Comparison of ENCODE assay signal across 1 cellular context in genomic region chr6:26595669-26596269, GRCh38.
A peak's percentile ranks its signal among the peaks of the same experiment; 100 is the strongest.
TF ChIP-seq lines count a peak whose summit lies in the region.

No MANE protein-coding gene starts in this region.

TF ChIP-seq in GM12878, 131 proteins besides CTCF, POLR2A, EP300 and RAD21 (continued from another document and continues in another):
- TF ChIP-seq ZNF687 (IDR thresholded peaks at IDR 0.05), result no peak
- no peak for TF ChIP-seq NFXL1 (IDR thresholded peaks at IDR 0.05; ENCODE audit: borderline replicate concordance)
- no peak for TF ChIP-seq JUNB (IDR thresholded peaks at IDR 0.05)
- no peak for TF ChIP-seq ATF2 (IDR thresholded peaks at IDR 0.05; ENCODE audit: low read length)
- peak in 1 of 2 experiments; percentile 62; a peak in 1 of 4 replicates for TF ChIP-seq ETV6 (conservative IDR thresholded peaks at IDR 0.05 in 1 of 2, IDR thresholded peaks at IDR 0.05 in 1 of 2; ENCODE audit: borderline replicate concordance in 1 of 2, low read depth in 1 of 2)
- 0 out of 3 replicates have a peak, but pooled peaks have one; percentile 32 for TF ChIP-seq POU2F2 (IDR thresholded peaks at IDR 0.05; ENCODE audit: borderline replicate concordance, low read depth, low read length)
- TF ChIP-seq LARP7 (IDR thresholded peaks at IDR 0.05), result peak; percentile 45; the same call in 1 of the 2 replicates
- no peak for TF ChIP-seq ZZZ3 (IDR thresholded peaks at IDR 0.05; ENCODE audit: control insufficient read depth, insufficient read length, low read depth)
- peak; percentile 86; the same call in 1 of the 2 replicates for TF ChIP-seq RB1 (IDR thresholded peaks at IDR 0.05; ENCODE audit: borderline replicate concordance)
- peak in 1 of 2 experiments; percentile 17; a peak in 1 of 3 replicates for TF ChIP-seq EGR1 (IDR thresholded peaks at IDR 0.05; ENCODE audit: borderline replicate concordance in 1 of 2, low read depth in 2 of 2, low read length in 2 of 2)
- peak; percentile 29 for TF ChIP-seq RELA (IDR thresholded peaks at IDR 0.05; ENCODE audit: borderline replicate concordance, partially characterized antibody)
- no peak for TF ChIP-seq CEBPZ (IDR thresholded peaks at IDR 0.05; ENCODE audit: low read depth, low read length)
- TF ChIP-seq ZBED1 (IDR thresholded peaks at IDR 0.05; ENCODE audit: borderline replicate concordance), result no peak
- TF ChIP-seq ASH2L (IDR thresholded peaks at IDR 0.05; ENCODE audit: borderline replicate concordance, low read depth), result no peak
- peak; percentile 62 for TF ChIP-seq EED (IDR thresholded peaks at IDR 0.05; ENCODE audit: low read depth)
- 0 out of 2 replicates have a peak, but pooled peaks have one; percentile 19 for TF ChIP-seq TBL1XR1 (IDR thresholded peaks at IDR 0.05; ENCODE audit: low read depth, low read length)
- no peak for TF ChIP-seq CHD4 (IDR thresholded peaks at IDR 0.05)
- TF ChIP-seq FOXM1 (IDR thresholded peaks at IDR 0.05; ENCODE audit: low read depth, low read length), result 0 out of 2 replicates have a peak, but pooled peaks have one; percentile 57
- no peak for TF ChIP-seq TARDBP (IDR thresholded peaks at IDR 0.05; ENCODE audit: borderline replicate concordance)
- TF ChIP-seq IKZF2 (IDR thresholded peaks at IDR 0.05), result peak; percentile 38 to 52; a peak in 3 of 4 replicates
- TF ChIP-seq CUX1 (IDR thresholded peaks at IDR 0.05; ENCODE audit: insufficient replicate concordance, low read depth, low read length), result no peak
- TF ChIP-seq ZBTB11 (CRISPR knock-in tag; IDR thresholded peaks at IDR 0.05), result no peak
- 0 out of 2 replicates have a peak, but pooled peaks have one; percentile 56 for TF ChIP-seq ZNF592 (IDR thresholded peaks at IDR 0.05)
- no peak for TF ChIP-seq HDGF (IDR thresholded peaks at IDR 0.05)
- TF ChIP-seq MXI1 (IDR thresholded peaks at IDR 0.05; ENCODE audit: low read depth, low read length), result peak; percentile 64
- TF ChIP-seq NKRF (conservative IDR thresholded peaks at IDR 0.05), result no peak
- no peak for TF ChIP-seq ESRRA (IDR thresholded peaks at IDR 0.05; ENCODE audit: low read length)
- TF ChIP-seq MAX (IDR thresholded peaks at IDR 0.05; ENCODE audit: low read depth, low read length), result peak; percentile 39; the same call in 1 of the 2 replicates
- TF ChIP-seq BCL11A (IDR thresholded peaks at IDR 0.05; ENCODE audit: low read depth, low read length), result no peak
